In the genomic region with DNA sequence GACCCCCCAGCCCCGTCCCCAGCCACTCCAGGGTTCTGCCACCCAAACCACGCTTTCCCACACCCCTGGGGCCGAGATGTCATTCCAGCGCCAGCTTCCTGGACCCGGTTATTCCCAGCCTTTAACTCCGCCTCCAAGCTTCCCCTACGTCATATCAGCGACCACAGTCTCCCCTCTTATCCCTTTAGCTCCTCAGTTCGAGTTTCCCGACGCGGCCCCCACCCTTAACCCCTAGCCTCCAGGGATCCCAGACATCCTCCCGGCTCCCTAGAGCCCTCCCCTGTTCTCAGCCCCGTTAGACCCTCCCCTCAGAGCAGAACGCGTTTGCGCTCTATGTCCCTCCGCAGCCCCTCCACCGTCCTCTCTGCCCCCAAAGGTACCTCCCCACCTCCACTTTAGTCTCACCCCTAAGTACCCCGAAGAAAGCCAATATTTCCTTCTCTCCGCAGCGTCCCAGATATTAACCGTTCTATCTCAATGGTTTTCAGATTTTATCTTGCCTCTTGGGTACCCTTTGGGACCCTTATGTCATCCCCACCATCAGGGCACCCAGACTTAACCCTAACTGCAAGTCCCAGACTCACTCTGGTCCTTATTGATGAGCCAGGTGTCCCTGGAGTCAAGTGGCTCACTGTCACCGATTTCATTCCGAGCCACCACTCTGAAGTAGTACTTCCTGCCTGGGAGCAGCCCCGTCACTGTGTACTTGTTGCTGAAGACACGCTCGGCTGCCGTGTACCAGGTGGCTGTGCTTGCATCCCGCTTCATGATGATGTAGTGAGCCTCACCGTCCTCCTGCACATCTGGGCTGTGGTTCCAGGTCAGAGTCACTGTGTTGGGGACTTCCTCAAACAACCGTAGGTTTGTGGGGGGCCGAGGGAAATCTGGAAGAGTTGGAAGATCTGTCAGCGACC, we compare ENCODE assay signal across 9 cellular contexts. TPM values are rescaled to one million over a fixed set of nuclear protein-coding genes. Genes with fewer than 3 reads are reported as not detected.
DNase-seq lines count a peak whose midpoint lies in the region; ATAC-seq, FAIRE-seq and TF ChIP-seq lines count a peak whose summit lies in the region.
"Had no signal": no experiment of that assay in that cellular context is flagged by ENCODE, and none has a peak within 500 bp of the region (broad histone marks: within the 10 kb centered on the region; RNA-seq: fewer than 3 reads in every experiment).

No MANE protein-coding gene starts in this region.

- intact Hi-C loops in kidney (cut with DNase I), result no loop called here

- TF ChIP-seq CTCF in cardiac fibroblast (IDR thresholded peaks at IDR 0.05; ENCODE audit: low read depth, low read length) (no peak), kidney (IDR thresholded peaks at IDR 0.05; ENCODE audit: borderline replicate concordance, extremely low read depth, insufficient read depth) (no peak)

- no peaks in the 10 kb centered on the region for H3K36me3 ChIP-seq in kidney (ENCODE audit: control insufficient read depth in 1 of 2, insufficient read depth in 2 of 2, low read length in 2 of 2)

- peak overlapping the region; percentile 35 for H3K4me3 ChIP-seq in cardiac fibroblast (replicated peaks in 1 of 2; ENCODE audit: low read depth in 2 of 2, low read length in 2 of 2)
- H3K4me3 ChIP-seq in kidney (ENCODE audit: low read length in 2 of 2), result peak overlapping the region; percentile 71 to 91

- H3K27ac Mint-ChIP-seq in T-helper 1 cell treated with Interleukin-12 subunit alpha and Interleukin-12 subunit beta and Interleukin-4 antibody, amounts not matched to agents 30 μg/mL and 1 μg/mL, for 36 hours, result peak overlapping the region; percentile 93

- no peaks in the 10 kb centered on the region for H3K9me3 ChIP-seq in kidney (ENCODE audit: control insufficient read depth in 1 of 2, low read length in 2 of 2)

- H3K9ac ChIP-seq in kidney (ENCODE audit: low read length in 2 of 2), result peak overlapping the region; percentile 51 to 96

- DNase-seq in Daoy (ENCODE audit: low read depth), result peak; percentile 36
- peak in 1 of 2 donors; percentile 26 for DNase-seq in cardiac fibroblast (ENCODE audit: low read depth in 2 of 2)
- DNase-seq in kidney, result peak; percentile 87
- DNase-seq in stimulated activated CD4-positive, alpha-beta T cell treated with anti-CD3 and anti-CD28 coated beads, Interleukin-2, amount 100 ng/mL, for 4 hours (ENCODE audit: low read depth), result peak; percentile 44
- DNase-seq in NK-92 treated with Interleukin-12 subunit alpha and Interleukin-12 subunit beta, amount 100 ng/mL, for 24 hours (lab: John Stamatoyannopoulos, UW), result no peak

- H3K9me3 Mint-ChIP-seq in T-helper 1 cell treated with Interleukin-12 subunit alpha and Interleukin-12 subunit beta and Interleukin-4 antibody, amounts not matched to agents 30 μg/mL and 1 μg/mL, for 36 hours, result no peaks in the 10 kb centered on the region

- H3K4me1 ChIP-seq in kidney (ENCODE audit: control insufficient read depth in 1 of 2, insufficient read depth in 1 of 2, low read depth in 1 of 2, low read length in 2 of 2), result peaks cover 19 to 21% of the 10 kb centered on the region in 2 donors

- FAIRE-seq in kidney (lab: Jason Lieb, UNC), result no peak

- peak overlapping the region; percentile 71 to 90 for H3K27ac ChIP-seq in kidney (ENCODE audit: low read depth in 2 of 2, low read length in 2 of 2)

- ATAC-seq in HG03095 (IDR thresholded peaks at IDR 0.05; ENCODE audit: unreplicated experiment), result peak; percentile 49
- ATAC-seq in GM18520 (IDR thresholded peaks at IDR 0.05; ENCODE audit: unreplicated experiment), result no peak

- peak overlapping the region; percentile 93 for H3K4me3 Mint-ChIP-seq in T-helper 1 cell treated with Interleukin-12 subunit alpha and Interleukin-12 subunit beta and Interleukin-4 antibody, amounts not matched to agents 30 μg/mL and 1 μg/mL, for 36 hours

- no peaks in the 10 kb centered on the region for H3K36me3 Mint-ChIP-seq in T-helper 1 cell treated with Interleukin-12 subunit alpha and Interleukin-12 subunit beta and Interleukin-4 antibody, amounts not matched to agents 30 μg/mL and 1 μg/mL, for 36 hours (ENCODE audit: low read depth)

- H3K4me1 Mint-ChIP-seq in T-helper 1 cell treated with Interleukin-12 subunit alpha and Interleukin-12 subunit beta and Interleukin-4 antibody, amounts not matched to agents 30 μg/mL and 1 μg/mL, for 36 hours (ENCODE audit: low read depth), result peaks cover 22% of the 10 kb centered on the region

- H3K27me3 Mint-ChIP-seq in T-helper 1 cell treated with Interleukin-12 subunit alpha and Interleukin-12 subunit beta and Interleukin-4 antibody, amounts not matched to agents 30 μg/mL and 1 μg/mL, for 36 hours (ENCODE audit: low read depth), result peaks cover 54% of the 10 kb centered on the region

RNA-seq across cellular contexts. Expression of gene TMEM86A, which starts 8.0 kb away (rescaled TPM):
- total RNA-seq in Daoy (2014; rRNA removed; shearing (Covaris generic)), result 0.40 and 0.65 TPM in 2 replicates
- total RNA-seq in kidney, result 7.4 TPM
- 17.1 TPM for polyA plus RNA-seq in kidney (ENCODE audit: insufficient read depth, low read depth, low replicate concordance)

RNA-seq across cellular contexts. Expression of gene IGSF22, which starts 19.4 kb away (rescaled TPM):
- not detected in 2 replicates for total RNA-seq in Daoy (2014; rRNA removed; shearing (Covaris generic))
- 2.5 TPM for total RNA-seq in kidney
- polyA plus RNA-seq in kidney (ENCODE audit: insufficient read depth, low read depth, low replicate concordance), result 2.8 TPM
- total RNA-seq: HT1080 had no signal
